In genomic region chr17:13281626-13282025, GRCh38 we compare ENCODE assay signal across 37 cellular contexts.
DNase-seq lines count a peak whose midpoint lies in the region; FAIRE-seq and TF ChIP-seq lines count a peak whose summit lies in the region.
"Had no signal": no experiment of that assay in that cellular context is flagged by ENCODE, and none has a peak within 500 bp of the region (broad histone marks: within the 10 kb centered on the region; RNA-seq: fewer than 3 reads in every experiment).

No MANE protein-coding gene starts in this region.

- H3K9ac ChIP-seq in endodermal cell (ENCODE audit: extremely low read depth, low read length, poor library complexity, severe bottlenecking), result no peak overlapping the region
- H3K9ac ChIP-seq: BLaER1; BLaER1 treated with 17β-estradiol and CSF1 and Interleukin-3, amounts not matched to agents 10 nM and 100 nM had no signal

- H3K4me1 ChIP-seq in SJCRH30 (peaks cover 19% of the 10 kb centered on the region), endodermal cell (ENCODE audit: control insufficient read depth, insufficient read depth, low read length) (no peaks in the 10 kb centered on the region)
- H3K4me1 ChIP-seq: A549; BE2C; BLaER1; BLaER1 treated with 17β-estradiol and CSF1 and Interleukin-3, amounts not matched to agents 10 nM and 100 nM; Caco-2 had no signal

- H3K4me3 ChIP-seq in SJCRH30 (no peak overlapping the region), bronchial epithelial cell (ENCODE audit: low read depth, low read length) (no peak overlapping the region), endodermal cell (ENCODE audit: low read length) (peak overlapping the region; percentile 7)
- H3K4me3 ChIP-seq: A549; BLaER1; BLaER1 treated with 17β-estradiol and CSF1 and Interleukin-3, amounts not matched to agents 10 nM and 100 nM had no signal

- H3K4me1 Mint-ChIP-seq in endodermal cell (peaks cover 4% of the 10 kb centered on the region), mesothelial cell of epicardium (peaks cover 26% of the 10 kb centered on the region)
- H3K4me1 Mint-ChIP-seq: B cell; CD14-positive monocyte; CD4-positive, alpha-beta memory T cell; CD8-positive, alpha-beta memory T cell had no signal

- TF ChIP-seq CTCF in bronchial epithelial cell (IDR thresholded peaks at IDR 0.05; ENCODE audit: insufficient read depth, low read length, severe bottlenecking) (no peak), endodermal cell (conservative IDR thresholded peaks at IDR 0.05) (no peak), mesothelial cell of epicardium (IDR thresholded peaks at IDR 0.05; ENCODE audit: unreplicated experiment) (no peak), GM20000 (IDR thresholded peaks at IDR 0.05; ENCODE audit: extremely low read depth, missing control alignments) (no peak)

- H3K27ac Mint-ChIP-seq in endodermal cell (no peak overlapping the region), mesothelial cell of epicardium (peak overlapping the region; percentile 83)
- H3K27ac Mint-ChIP-seq: B cell; CD14-positive monocyte; CD4-positive, alpha-beta memory T cell; CD4-positive, alpha-beta T cell; CD4-positive, CD25-positive, alpha-beta regulatory T cell; CD8-positive, alpha-beta memory T cell; CD8-positive, alpha-beta T cell had no signal

- H3K27ac ChIP-seq in SJCRH30 (no peak overlapping the region), endodermal cell (ENCODE audit: low read depth, low read length) (no peak overlapping the region)
- H3K27ac ChIP-seq: 22Rv1; A549; BLaER1; BLaER1 treated with 17β-estradiol and CSF1 and Interleukin-3, amounts not matched to agents 10 nM and 100 nM; C4-2B had no signal

- H3K27me3 ChIP-seq in SJCRH30 (no peaks in the 10 kb centered on the region), bronchial epithelial cell (ENCODE audit: control insufficient read depth, insufficient read depth, low read length) (no peaks in the 10 kb centered on the region), endodermal cell (ENCODE audit: control insufficient read depth, insufficient read depth, low read length, poor library complexity, severe bottlenecking) (no peaks in the 10 kb centered on the region)
- H3K27me3 ChIP-seq: BE2C; BLaER1; BLaER1 treated with 17β-estradiol and CSF1 and Interleukin-3, amounts not matched to agents 10 nM and 100 nM had no signal

- FAIRE-seq in bronchial epithelial cell (lab: Jason Lieb, UNC) (peak; percentile 50), frontal cortex (lab: Jason Lieb, UNC) (no peak)
- FAIRE-seq: A204.1, A549, D721Med had no signal

- H3K36me3 Mint-ChIP-seq in endodermal cell (ENCODE audit: low read depth), result no peaks in the 10 kb centered on the region
- H3K36me3 Mint-ChIP-seq in mesothelial cell of epicardium, result peaks cover 6% of the 10 kb centered on the region
- H3K36me3 Mint-ChIP-seq: CD14-positive monocyte; CD4-positive, alpha-beta memory T cell; CD4-positive, CD25-positive, alpha-beta regulatory T cell; CD8-positive, alpha-beta memory T cell; CD8-positive, alpha-beta T cell had no signal

- H3K9me3 Mint-ChIP-seq in endodermal cell (peaks cover 8% of the 10 kb centered on the region), mesothelial cell of epicardium (peaks cover 8% of the 10 kb centered on the region)
- H3K9me3 Mint-ChIP-seq: CD4-positive, alpha-beta T cell; CD8-positive, alpha-beta T cell had no signal

- H3K27me3 Mint-ChIP-seq in endodermal cell (ENCODE audit: insufficient read depth) (no peaks in the 10 kb centered on the region), mesothelial cell of epicardium (ENCODE audit: low read depth) (no peaks in the 10 kb centered on the region)
- H3K27me3 Mint-ChIP-seq: B cell; CD4-positive, alpha-beta memory T cell; CD4-positive, alpha-beta T cell; CD4-positive, CD25-positive, alpha-beta regulatory T cell; CD8-positive, alpha-beta memory T cell had no signal

- DNase-seq in SJCRH30, result peak; percentile 66 to 81
- DNase-seq in bronchial epithelial cell (ENCODE audit: low read depth), result no peak
- no peak for DNase-seq in endodermal cell
- DNase-seq in mesothelial cell of epicardium (ENCODE audit: low spot score in 2 of 2, unreplicated experiment in 2 of 2), result no peak
- no peak for DNase-seq in GM20000 (ENCODE audit: low spot score)
- DNase-seq in frontal cortex (ENCODE audit: low spot score in 2 of 2), result no peak
- no peak for DNase-seq in NCI-H146 (lab: John Stamatoyannopoulos, UW)
- no peak for DNase-seq in NCI-H2227 (lab: John Stamatoyannopoulos, UW; ENCODE audit: unreplicated experiment)
- DNase-seq: 8988T; ACHN; AML-193; BE2C; C1 segment of cervical spinal cord; Caco-2; Calu3; CD4-positive, alpha-beta memory T cell; CD4-positive, alpha-beta T cell; CD4-positive, CD25-positive, alpha-beta regulatory T cell; CD8-positive, alpha-beta memory T cell; CD8-positive, alpha-beta T cell; COR-L47; DMS 273 treated with DMSO at 0.1 percent for 48 hours; DMS153; DMS53; DMS79; DMS79 treated with DMSO at 0.1 percent for 48 hours; DND-41; EL had no signal

- 97 to 100% methylated on average over 1 to 3 of the region's 3 CpGs for WGBS in endodermal cell (ENCODE audit: insufficient coverage in 1 of 2, insufficient read length in 1 of 2), 2 experiments

- H3K9me3 ChIP-seq in SJCRH30 (replicated peaks) (peaks cover 12% of the 10 kb centered on the region), endodermal cell (ENCODE audit: control insufficient read depth, low read length) (peaks cover 35% of the 10 kb centered on the region)
- H3K9me3 ChIP-seq: A549, BE2C, Caco-2 had no signal

- H3K4me3 Mint-ChIP-seq in endodermal cell (no peak overlapping the region), mesothelial cell of epicardium (no peak overlapping the region)
- H3K4me3 Mint-ChIP-seq: B cell; CD14-positive monocyte; CD4-positive, alpha-beta memory T cell; CD4-positive, alpha-beta T cell; CD4-positive, CD25-positive, alpha-beta regulatory T cell; CD8-positive, alpha-beta memory T cell; CD8-positive, alpha-beta T cell had no signal

- H3K36me3 ChIP-seq in SJCRH30 (no peaks in the 10 kb centered on the region), bronchial epithelial cell (ENCODE audit: control insufficient read depth, insufficient read depth, low read length) (no peaks in the 10 kb centered on the region), endodermal cell (ENCODE audit: control insufficient read depth, insufficient read depth, low read length) (no peaks in the 10 kb centered on the region)
- H3K36me3 ChIP-seq: BE2C; BLaER1; BLaER1 treated with 17β-estradiol and CSF1 and Interleukin-3, amounts not matched to agents 10 nM and 100 nM had no signal

Comparison
In these comparisons a context has a peak if more than half of its experiments do, and no peak if none do; other contexts are left out.
1. DNase-seq: peak in SJCRH30 (2 of 2); none in bronchial epithelial cell (single experiment), endodermal cell (single experiment), mesothelial cell of epicardium (0 of 2), GM20000 (single experiment), frontal cortex (0 of 2), NCI-H146 (single experiment) and NCI-H2227 (single experiment).